ENCODE assay signal across 19 cellular contexts in genomic region chr2:192327576-192327975, GRCh38.
"Had no signal": no experiment of that assay in that cellular context is flagged by ENCODE, and none has a peak within 500 bp of the region (broad histone marks: within the 10 kb centered on the region; RNA-seq: fewer than 3 reads in every experiment).

No MANE protein-coding gene starts in this region.

- H3K27ac ChIP-seq: left lung, neutrophil, thyroid gland had no signal

- H3K27me3 Mint-ChIP-seq: activated naive CD8-positive, alpha-beta T cell; naive thymus-derived CD8-positive, alpha-beta T cell had no signal

- H3K9me3 ChIP-seq: left lung, neutrophil, thyroid gland had no signal

- FAIRE-seq: colon, endometrium, kidney had no signal

- DNase-seq: activated CD4-positive, alpha-beta T cell treated with anti-CD3 and anti-CD28 coated beads for 48 hours; activated CD8-positive, alpha-beta memory T cell treated with anti-CD3 and anti-CD28 coated beads, Interleukin-2, amount 50 U/mL, for 4 hours; activated CD8-positive, alpha-beta T cell treated with anti-CD3 and anti-CD28 coated beads, Interleukin-2, amount 10 ng/mL, durations not matched to agents 7 days and 5 days; activated gamma-delta T cell; activated T-cell treated with anti-CD3 and anti-CD28 coated beads, Interleukin-2, amount 50 U/mL, for 72 hours; amniotic stem cell; hippocampal formation; kidney; left lung; mammary epithelial cell; naive thymus-derived CD8-positive, alpha-beta T cell; stimulated activated CD4-positive, alpha-beta T cell treated with anti-CD3 and anti-CD28 coated beads, Interleukin-1b, Interleukin-23, amount 100 ng/mL, for 48 hours; thyroid gland had no signal

- ATAC-seq: activated CD8-positive, alpha-beta T cell treated with anti-CD3 and anti-CD28 coated beads, Interleukin-2, amount 10 ng/mL, durations not matched to agents 7 days and 5 days; activated T-cell treated with anti-CD3 and anti-CD28 coated beads, Interleukin-2, amount 50 U/mL, for 72 hours; left lung; naive thymus-derived CD8-positive, alpha-beta T cell; stimulated activated effector memory CD8-positive, alpha-beta T cell treated with anti-CD3 and anti-CD28 coated beads, Interleukin-12 subunit alpha, Interleukin-12 subunit beta, amount 100 ng/mL, for 72 hours; WTC11 had no signal

- H3K36me3 Mint-ChIP-seq: activated naive CD8-positive, alpha-beta T cell; naive thymus-derived CD8-positive, alpha-beta T cell; stimulated activated effector memory CD8-positive, alpha-beta T cell treated with anti-CD3 and anti-CD28 coated beads, Interleukin-12 subunit alpha, Interleukin-12 subunit beta, amount 100 ng/mL, for 72 hours; WTC11 had no signal

- H3K4me1 ChIP-seq: left lung, thyroid gland had no signal

- H3K4me3 Mint-ChIP-seq: activated CD8-positive, alpha-beta T cell treated with anti-CD3 and anti-CD28 coated beads, Interleukin-2, amount 10 ng/mL, durations not matched to agents 7 days and 5 days; activated naive CD8-positive, alpha-beta T cell; activated T-cell treated with anti-CD3 and anti-CD28 coated beads, Interleukin-2, amount 50 U/mL, for 72 hours; naive thymus-derived CD8-positive, alpha-beta T cell; stimulated activated effector memory CD8-positive, alpha-beta T cell treated with anti-CD3 and anti-CD28 coated beads, Interleukin-12 subunit alpha, Interleukin-12 subunit beta, amount 100 ng/mL, for 72 hours; WTC11 had no signal

- H3K9me3 Mint-ChIP-seq: activated T-cell treated with anti-CD3 and anti-CD28 coated beads, Interleukin-2, amount 50 U/mL, for 72 hours; naive thymus-derived CD8-positive, alpha-beta T cell; stimulated activated effector memory CD8-positive, alpha-beta T cell treated with anti-CD3 and anti-CD28 coated beads, Interleukin-12 subunit alpha, Interleukin-12 subunit beta, amount 100 ng/mL, for 72 hours; WTC11 had no signal

- H3K27me3 ChIP-seq: left lung, neutrophil, thyroid gland had no signal

- H3K4me1 Mint-ChIP-seq: stimulated activated effector memory CD8-positive, alpha-beta T cell treated with anti-CD3 and anti-CD28 coated beads, Interleukin-12 subunit alpha, Interleukin-12 subunit beta, amount 100 ng/mL, for 72 hours; WTC11 had no signal

- H3K36me3 ChIP-seq: left lung, neutrophil, thyroid gland had no signal

- H3K4me3 ChIP-seq: left lung, thyroid gland had no signal

- H3K27ac Mint-ChIP-seq: activated CD8-positive, alpha-beta T cell treated with anti-CD3 and anti-CD28 coated beads, Interleukin-2, amount 10 ng/mL, durations not matched to agents 7 days and 5 days; activated naive CD8-positive, alpha-beta T cell; activated T-cell treated with anti-CD3 and anti-CD28 coated beads, Interleukin-2, amount 50 U/mL, for 72 hours; naive thymus-derived CD8-positive, alpha-beta T cell; stimulated activated effector memory CD8-positive, alpha-beta T cell treated with anti-CD3 and anti-CD28 coated beads, Interleukin-12 subunit alpha, Interleukin-12 subunit beta, amount 100 ng/mL, for 72 hours; WTC11 had no signal
